8 cellular contexts compared by ENCODE assay signal in genomic region chrX:120251471-120252011, GRCh38. TPM values are rescaled to one million over a fixed set of nuclear protein-coding genes. Genes with fewer than 3 reads are reported as not detected.
A peak's percentile ranks its signal among the peaks of the same experiment; 100 is the strongest.
DNase-seq lines count a peak whose midpoint lies in the region; ATAC-seq and TF ChIP-seq lines count a peak whose summit lies in the region.

No MANE protein-coding gene starts in this region.

- no peaks in the 10 kb centered on the region for H3K27me3 ChIP-seq in GM23248 (replicated peaks; ENCODE audit: insufficient read depth)
- no peaks in the 10 kb centered on the region for H3K27me3 ChIP-seq in PC-3 (ENCODE audit: low read length)
- H3K27me3 ChIP-seq in hepatocyte: no peaks in the 10 kb centered on the region

- H3K9me2 ChIP-seq in GM23248 (ENCODE audit: insufficient read depth): no peaks in the 10 kb centered on the region
- H3K9me2 ChIP-seq in PC-3 (replicated peaks; ENCODE audit: low read length): no peaks in the 10 kb centered on the region
- no peaks in the 10 kb centered on the region for H3K9me2 ChIP-seq in hepatocyte (replicated peaks; ENCODE audit: insufficient read depth)

- H2AFZ ChIP-seq in GM23248 (peak overlapping the region; percentile 77), PC-3 (ENCODE audit: low read length) (peak overlapping the region; percentile 88), hepatocyte (peak overlapping the region; percentile 21)

- no peaks in the 10 kb centered on the region for H3K9me3 ChIP-seq in GM23248 (ENCODE audit: low read depth)
- no peaks in the 10 kb centered on the region for H3K9me3 ChIP-seq in PC-3 (ENCODE audit: low read length)
- H3K9me3 ChIP-seq in hepatocyte (ENCODE audit: low read depth): no peaks in the 10 kb centered on the region

- H3K36me3 ChIP-seq in GM23248 (ENCODE audit: low read depth): peaks cover 10% of the 10 kb centered on the region; the same call in 1 of the 2 replicates
- peaks cover 18% of the 10 kb centered on the region for H3K36me3 ChIP-seq in PC-3 (ENCODE audit: low read depth, low read length)
- H3K36me3 ChIP-seq in hepatocyte (replicated peaks; ENCODE audit: insufficient read depth, low read depth): no peaks in the 10 kb centered on the region

- H3K4me2 ChIP-seq in GM23248 (ENCODE audit: unreplicated experiment) (peak overlapping the region; percentile 81), PC-3 (ENCODE audit: low read length) (peak overlapping the region; percentile 84), hepatocyte (peak overlapping the region; percentile 73)

- peak overlapping the region; percentile 89 for H3K27ac ChIP-seq in GM23248
- peak overlapping the region; percentile 65 for H3K27ac ChIP-seq in PC-3 (ENCODE audit: low read length)
- peak overlapping the region; percentile 95 for H3K27ac ChIP-seq in hepatocyte

- TF ChIP-seq CTCF in PC-3 (conservative IDR thresholded peaks at IDR 0.05; ENCODE audit: low read depth, low read length) (no peak), hepatocyte (IDR thresholded peaks at IDR 0.05; ENCODE audit: poor library complexity) (no peak), retinal pigment epithelial cell (conservative IDR thresholded peaks at IDR 0.05; ENCODE audit: low read depth, low read length) (no peak)

- H3K79me2 ChIP-seq in GM23248 (ENCODE audit: insufficient read depth) (peaks cover 27% of the 10 kb centered on the region), PC-3 (ENCODE audit: low read length) (peaks cover 42% of the 10 kb centered on the region), hepatocyte (peaks cover 20% of the 10 kb centered on the region)

- TSS peak; percentile 59 for BruUV-seq in PC-3 (replicated peaks; lab: Mats Ljungman, UMichigan)

- in situ Hi-C loops in GM23248 (cut with MboI): no loop called here

- H3K4me1 ChIP-seq in GM23248 (ENCODE audit: insufficient read depth) (0 out of 2 replicates have a peak, but pooled peaks cover 5% of the 10 kb centered on the region), PC-3 (ENCODE audit: insufficient read depth, low read length) (peaks cover 8% of the 10 kb centered on the region), hepatocyte (ENCODE audit: insufficient read depth) (no peaks in the 10 kb centered on the region)

- 1 to 2% methylated on average over 21 to 28 of the region's 28 CpGs for WGBS in GM23248 (ENCODE audit: low coverage in 1 of 2, low lambda C conversion rate in 2 of 2, missing lambda C conversion rate in 2 of 2), 2 experiments
- WGBS in hepatocyte (ENCODE audit: low lambda C conversion rate, missing lambda C conversion rate): 46% methylated on average over 28 of the region's 28 CpGs

- H3K4me3 ChIP-seq in GM23248 (peak overlapping the region; percentile 88), PC-3 (ENCODE audit: low read length) (peak overlapping the region; percentile 96), hepatocyte (peak overlapping the region; percentile 36), retinal pigment epithelial cell (ENCODE audit: low read length) (peak overlapping the region; percentile 60)

- DNase-seq in AG20443 (ENCODE audit: low spot score): peak; percentile 43
- DNase-seq in GM23248: peak; percentile 65
- DNase-seq in PC-3: peak; percentile 68
- DNase-seq in amygdala (lab: John Stamatoyannopoulos, UW): peak in 29 of 56 donors; percentile 0 to 46 (median 9)
- peak; percentile 33 for DNase-seq in hepatocyte (ENCODE audit: low spot score)
- DNase-seq in retinal pigment epithelial cell (ENCODE audit: low read depth): no peak
- no peak for DNase-seq in kidney glomerular epithelial cell (lab: John Stamatoyannopoulos, UW)

- H4K20me1 ChIP-seq in GM23248 (ENCODE audit: insufficient read depth) (no peaks in the 10 kb centered on the region), PC-3 (ENCODE audit: low read length) (peaks cover 14% of the 10 kb centered on the region), hepatocyte (ENCODE audit: insufficient read depth, poor library complexity, severe bottlenecking) (no peaks in the 10 kb centered on the region)

- CTCF ChIA-PET in PC-3 (lab: Charles Lee): interaction anchor here (0.6 kb wide), 1 partner anchor 66 kb away, joined by 3 read pairs; no protein-coding TSS in a partner anchor

- ATAC-seq in PC-3 (peak; percentile 1; the same call in 1 of the 2 replicates), HG03521 (IDR thresholded peaks at IDR 0.05; ENCODE audit: unreplicated experiment) (no peak)

- intact Hi-C loops in PC-3 (cut with micrococcal nuclease): loop anchor here (5.0 kb wide), 2 partner anchors 56 to 201 kb away; no protein-coding TSS in a partner anchor

- H3F3A ChIP-seq in GM23248 (ENCODE audit: insufficient read depth) (0 out of 2 replicates have a peak, but pooled peaks cover 4% of the 10 kb centered on the region), PC-3 (ENCODE audit: low read length, unreplicated experiment) (no peaks in the 10 kb centered on the region)

- H3K9ac ChIP-seq in GM23248: peak overlapping the region; percentile 97
- H3K9ac ChIP-seq in PC-3 (ENCODE audit: low read length): peak overlapping the region; percentile 94

- POLR2A ChIA-PET in PC-3 (lab: Charles Lee; ENCODE audit: unreplicated experiment): no interaction called here

RNA-seq across cellular contexts. Expression of gene ZBTB33, which starts 0.9 kb away (rescaled TPM):
- total RNA-seq in GM23248 (2014; rRNA removed; shearing (Covaris generic)): 11.5 and 11.6 TPM in 2 replicates
- polyA plus RNA-seq in GM23248 (2016; fragmentation: Nextera tagmentation; extraction: Ambion mirVana) (8.3 and 8.5 TPM in 2 replicates), hepatocyte (3.8 and 5.5 TPM in 2 replicates)
- total RNA-seq in PC-3 (2014; rRNA removed) (12.1 and 14.3 TPM in 2 replicates), hepatocyte (25.2 and 26.4 TPM in 2 replicates)

RNA-seq across cellular contexts. Expression of gene TMEM255A, which starts 59.7 kb away (rescaled TPM):
- not detected in 2 replicates for total RNA-seq in GM23248 (2014; rRNA removed; shearing (Covaris generic))
- polyA plus RNA-seq in GM23248 (2016; fragmentation: Nextera tagmentation; extraction: Ambion mirVana) (not detected in 2 replicates), hepatocyte (0.68 and 2.2 TPM in 2 replicates)
- total RNA-seq in PC-3 (2014; rRNA removed) (not detected in 2 replicates), hepatocyte (0.44 and 0.77 TPM in 2 replicates)

Comparison
In these comparisons a context has a peak if more than half of its experiments do, and no peak if none do; other contexts are left out.
1. DNase-seq: peak in AG20443 (single experiment), GM23248 (single experiment), PC-3 (single experiment), amygdala (29 of 56) and hepatocyte (single experiment); none in retinal pigment epithelial cell (single experiment) and kidney glomerular epithelial cell (single experiment).
2. H2AFZ ChIP-seq: peak in every context shown above with its lines; median percentile 88 in PC-3; 77 in GM23248; 21 in hepatocyte.
3. H3K4me3 ChIP-seq: peak in every context shown above with its lines; median percentile 96 in PC-3; 88 in GM23248; 60 in retinal pigment epithelial cell; 36 in hepatocyte.
4. Peak in every context shown above with its lines, with median percentiles within 50 percentile points of each other: H3K27ac ChIP-seq and H3K4me2 ChIP-seq.